Comparison of ENCODE assay signal across 8 cellular contexts in genomic region chr4:107718351-107718965, GRCh38. TPM values are rescaled to one million over a fixed set of nuclear protein-coding genes. Genes with fewer than 3 reads are reported as not detected.
DNase-seq lines count a peak whose midpoint lies in the region; TF ChIP-seq lines count a peak whose summit lies in the region.

No MANE protein-coding gene starts in this region.

- H3K27ac Mint-ChIP-seq in HFFc6: peak overlapping the region; percentile 53

- peaks cover 33% of the 10 kb centered on the region for H3K4me1 Mint-ChIP-seq in HFFc6 (ENCODE audit: low read depth)

- H3K4me3 Mint-ChIP-seq in HFFc6: peak overlapping the region; percentile 98

- TF ChIP-seq CTCF in HFFc6 (IDR thresholded peaks at IDR 0.05) (no peak), epithelial cell of proximal tubule (conservative IDR thresholded peaks at IDR 0.05; ENCODE audit: low read depth, low read length) (no peak)

- peaks cover 13% of the 10 kb centered on the region for H3K36me3 Mint-ChIP-seq in HFFc6 (ENCODE audit: low read depth)

- H3K27me3 Mint-ChIP-seq in HFFc6 (ENCODE audit: insufficient read depth): no peaks in the 10 kb centered on the region; the same call in 1 of the 2 replicates

- H3K9me3 Mint-ChIP-seq in HFFc6: no peaks in the 10 kb centered on the region

- peak overlapping the region; percentile 98 for H3K4me3 ChIP-seq in epithelial cell of proximal tubule (ENCODE audit: low read depth, low read length)

- DNase-seq in SKM-1 treated with dmso at 0.1 percent for 144 hours (lab: John Stamatoyannopoulos, UW; ENCODE audit: unreplicated experiment) (peak; percentile 8), SKM-1 (lab: John Stamatoyannopoulos, UW; ENCODE audit: unreplicated experiment) (no peak), HFFc6 (peak; percentile 57), NOMO-1 (lab: John Stamatoyannopoulos, UW; ENCODE audit: unreplicated experiment in 2 of 2) (peak; percentile 70 to 77), epithelial cell of proximal tubule (ENCODE audit: low read depth) (no peak), stromal cell of bone marrow (ENCODE audit: low read depth) (peak; percentile 76), cerebellum (ENCODE audit: low spot score) (no peak)
- DNase-seq in stimulated activated CD4-positive, alpha-beta T cell treated with anti-CD3 and anti-CD28 coated beads, Interleukin-4, amount 100 ng/mL, for 24 hours: no peak

RNA-seq across cellular contexts. Expression of gene PAPSS1, which starts 1.6 kb away (rescaled TPM):
- 10 to 100 TPM; 55.5 to 64.7 (median 62.9) TPM for total RNA-seq in HFFc6 (2021; fragmentation: NEBNext Ultra II Directional; extraction: Animal tissue kit (Norgen Biotek cat#: 25700))
- total RNA-seq in epithelial cell of proximal tubule: 43.8 and 51.2 TPM in 2 replicates
- total RNA-seq in cerebellum: 82.0 TPM

Comparison
In these comparisons a context has a peak if more than half of its experiments do, and no peak if none do; other contexts are left out.
1. DNase-seq: peak in SKM-1 treated with dmso at 0.1 percent for 144 hours (single experiment), HFFc6 (single experiment), NOMO-1 (2 of 2) and stromal cell of bone marrow (single experiment); none in SKM-1 (single experiment), epithelial cell of proximal tubule (single experiment), cerebellum (single experiment) and stimulated activated CD4-positive, alpha-beta T cell treated with anti-CD3 and anti-CD28 coated beads, Interleukin-4, amount 100 ng/mL, for 24 hours (single experiment).